ENCODE assay signal across 18 cellular contexts in the genomic region with DNA sequence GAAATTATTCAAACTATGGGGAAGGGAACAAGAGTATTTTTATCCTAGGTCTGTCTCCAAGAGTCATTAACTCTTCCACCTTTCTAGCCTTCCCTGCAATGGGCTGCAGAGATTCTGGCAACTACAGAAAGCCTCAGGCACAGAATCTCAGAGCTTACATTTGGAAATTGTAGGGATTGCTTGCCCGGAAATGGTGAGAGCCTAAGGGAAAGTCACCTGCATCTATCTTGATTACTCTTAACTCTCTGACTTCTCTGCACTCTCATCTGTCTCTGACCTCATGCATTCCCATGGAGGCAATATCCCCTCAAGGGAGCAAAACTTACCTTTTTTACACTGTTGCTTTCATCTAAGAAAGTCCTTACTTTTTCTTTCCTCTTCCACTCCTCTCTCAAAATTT.
A peak's percentile ranks its signal among the peaks of the same experiment; 100 is the strongest.
DNase-seq lines count a peak whose midpoint lies in the region; ATAC-seq and TF ChIP-seq lines count a peak whose summit lies in the region.
"Had no signal": no experiment of that assay in that cellular context is flagged by ENCODE, and none has a peak within 500 bp of the region (broad histone marks: within the 10 kb centered on the region; RNA-seq: fewer than 3 reads in every experiment).

No MANE protein-coding gene starts in this region.

- no peaks in the 10 kb centered on the region for H4K20me1 ChIP-seq in osteoblast (ENCODE audit: insufficient read depth, low read length)
- H4K20me1 ChIP-seq: BLaER1 had no signal

- peak overlapping the region; percentile 9 for H3K27ac ChIP-seq in osteoblast (ENCODE audit: low read depth, low read length)
- H3K27ac ChIP-seq: 22Rv1, BLaER1 had no signal

- H3K9me3 ChIP-seq in osteoblast (ENCODE audit: low read depth, low read length) = no peaks in the 10 kb centered on the region
- H3K9me3 ChIP-seq: BLaER1, Caco-2, HAP-1 had no signal

- no peaks in the 10 kb centered on the region for H3K27me3 ChIP-seq in osteoblast (ENCODE audit: insufficient read depth, low read length)
- H3K27me3 ChIP-seq: BLaER1 had no signal

- no peaks in the 10 kb centered on the region for H3K79me2 ChIP-seq in osteoblast (ENCODE audit: insufficient read depth, low read length)

- peak; percentile 6 for DNase-seq in DMS 273 (lab: John Stamatoyannopoulos, UW; ENCODE audit: unreplicated experiment)
- no peak for DNase-seq in DMS 273 treated with DMSO at 0.1 percent for 48 hours (lab: John Stamatoyannopoulos, UW)
- peak; percentile 51 for DNase-seq in M059J (ENCODE audit: low read depth)
- peak; percentile 65 for DNase-seq in islet precursor cell
- DNase-seq in osteoblast (ENCODE audit: insufficient read length, low spot score, missing footprints) = no peak
- no peak for DNase-seq in activated CD8-positive, alpha-beta memory T cell treated with anti-CD3 and anti-CD28 coated beads, Interleukin-2, amount 50 U/mL, for 4 hours
- DNase-seq in left ventricle myocardium superior = no peak
- no peak for DNase-seq in effector CD8-positive, alpha-beta T cell (lab: John Stamatoyannopoulos, UW)
- DNase-seq: AML-193; Caco-2; CD8-positive, alpha-beta memory T cell; DMS79; GOT3; HFFc6 had no signal

- peaks cover 26% of the 10 kb centered on the region for H3K4me1 ChIP-seq in osteoblast (ENCODE audit: insufficient read depth, low read length)
- H3K4me1 ChIP-seq: BLaER1, Caco-2, HAP-1 had no signal

- no peak overlapping the region for H2AFZ ChIP-seq in osteoblast (ENCODE audit: low read length)

- intact Hi-C loops in left ventricle myocardium superior (cut with micrococcal nuclease) = no loop called here

- H3K4me3 ChIP-seq in osteoblast (ENCODE audit: insufficient read depth, low read length) = no peak overlapping the region
- H3K4me3 ChIP-seq: BLaER1, HAP-1 had no signal

- ATAC-seq in left ventricle myocardium superior = no peak
- ATAC-seq: HepG2 had no signal

- no peak overlapping the region for H3K4me2 ChIP-seq in osteoblast (ENCODE audit: insufficient read depth, low read length)
- H3K4me2 ChIP-seq: BLaER1 had no signal

- no peak for TF ChIP-seq CTCF in osteoblast (IDR thresholded peaks at IDR 0.05; ENCODE audit: extremely low read depth, low read depth, low read length)

- no peaks in the 10 kb centered on the region for H3K36me3 ChIP-seq in osteoblast (ENCODE audit: insufficient read depth, low read length)
- H3K36me3 ChIP-seq: BLaER1, HAP-1 had no signal

Comparison
In these comparisons a context has a peak if more than half of its experiments do, and no peak if none do; other contexts are left out.
1. DNase-seq: peak in DMS 273 (single experiment), M059J (single experiment) and islet precursor cell (single experiment); none in DMS 273 treated with DMSO at 0.1 percent for 48 hours (single experiment), osteoblast (single experiment), activated CD8-positive, alpha-beta memory T cell treated with anti-CD3 and anti-CD28 coated beads, Interleukin-2, amount 50 U/mL, for 4 hours (single experiment), left ventricle myocardium superior (single experiment) and effector CD8-positive, alpha-beta T cell (single experiment).